1 cellular context compared by ENCODE assay signal in genomic region chr2:3396920-3397559, GRCh38.
TF ChIP-seq lines count a peak whose summit lies in the region.

No MANE protein-coding gene starts in this region.

TF ChIP-seq in GM12878, 131 proteins besides CTCF, POLR2A, EP300 and RAD21:
- TF ChIP-seq CBX5 (IDR thresholded peaks at IDR 0.05; ENCODE audit: low read depth), result peak; percentile 60; the same call in 1 of the 2 replicates
- no peak for TF ChIP-seq TAF1 (IDR thresholded peaks at IDR 0.05; ENCODE audit: borderline replicate concordance, low read depth, low read length)
